In the genomic region with DNA sequence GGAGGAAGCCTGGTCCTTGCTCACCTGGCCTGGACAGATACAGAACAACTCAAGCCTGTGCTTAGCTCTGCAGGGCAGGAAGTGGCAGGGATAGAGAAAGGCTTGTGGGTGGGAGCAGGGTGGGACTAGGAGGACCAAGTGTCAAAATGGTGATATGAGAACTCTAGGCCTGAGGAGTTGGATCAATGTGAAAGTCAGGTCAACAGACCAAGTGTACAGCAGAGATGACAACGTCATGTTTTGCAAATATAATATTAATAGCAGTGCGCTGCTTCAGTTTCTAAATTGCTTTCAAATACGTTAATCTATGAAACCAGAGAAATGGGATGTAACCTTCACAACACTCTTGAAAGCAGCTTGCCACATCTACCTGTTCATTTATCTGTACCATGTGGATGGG, we compare ENCODE assay signal across 11 cellular contexts.
DNase-seq lines count a peak whose midpoint lies in the region; ATAC-seq and TF ChIP-seq lines count a peak whose summit lies in the region.
"Had no signal": no experiment of that assay in that cellular context is flagged by ENCODE, and none has a peak within 500 bp of the region (broad histone marks: within the 10 kb centered on the region; RNA-seq: fewer than 3 reads in every experiment).

No MANE protein-coding gene starts in this region.

- H3K79me2 ChIP-seq in hepatocyte, result no peaks in the 10 kb centered on the region

- H3K9me2 ChIP-seq in hepatocyte (replicated peaks; ENCODE audit: insufficient read depth), result no peaks in the 10 kb centered on the region

- H3K27ac ChIP-seq in hepatocyte, result peak overlapping the region; percentile 18

- no peaks in the 10 kb centered on the region for H3K4me1 ChIP-seq in hepatocyte (ENCODE audit: insufficient read depth)

- no peak overlapping the region for H3K4me2 ChIP-seq in hepatocyte

- H4K20me1 ChIP-seq in hepatocyte (ENCODE audit: insufficient read depth, poor library complexity, severe bottlenecking), result no peaks in the 10 kb centered on the region

- H2AFZ ChIP-seq in hepatocyte, result no peak overlapping the region

- no peaks in the 10 kb centered on the region for H3K9me3 ChIP-seq in hepatocyte (ENCODE audit: low read depth)

- no peaks in the 10 kb centered on the region for H3K27me3 ChIP-seq in hepatocyte

- ATAC-seq in GM18517 (IDR thresholded peaks at IDR 0.05; ENCODE audit: unreplicated experiment) (peak; percentile 77), GM21390 (IDR thresholded peaks at IDR 0.05; ENCODE audit: unreplicated experiment) (peak; percentile 83), HG03139 (IDR thresholded peaks at IDR 0.05; ENCODE audit: unreplicated experiment) (peak; percentile 49), HG02981 (IDR thresholded peaks at IDR 0.05; ENCODE audit: unreplicated experiment) (no peak)
- ATAC-seq: activated CD4-positive, alpha-beta T cell treated with anti-CD3 and anti-CD28 coated beads for 36 hours had no signal

- DNase-seq in hepatocyte (ENCODE audit: low spot score), result no peak
- DNase-seq in NCI-H1694 (lab: John Stamatoyannopoulos, UW), result no peak
- no peak for DNase-seq in stimulated activated CD4-positive, alpha-beta T cell treated with anti-CD3 and anti-CD28 coated beads, Interleukin-4, amount 100 ng/mL, for 1 hour
- DNase-seq in cerebellum (ENCODE audit: low spot score), result no peak
- DNase-seq: activated CD4-positive, alpha-beta T cell treated with anti-CD3 and anti-CD28 coated beads for 36 hours; anterior cingulate cortex; stimulated activated CD4-positive, alpha-beta T cell treated with anti-CD3 and anti-CD28 coated beads, Interleukin-15, amount 100 ng/mL, for 24 hours had no signal

- WGBS in hepatocyte (ENCODE audit: low lambda C conversion rate, missing lambda C conversion rate), result 81% methylated on average over 3 of the region's 3 CpGs

- H3K4me3 ChIP-seq in hepatocyte, result no peak overlapping the region

- TF ChIP-seq CTCF in hepatocyte (IDR thresholded peaks at IDR 0.05; ENCODE audit: poor library complexity), result no peak

- H3K36me3 ChIP-seq in hepatocyte (replicated peaks; ENCODE audit: insufficient read depth, low read depth), result no peaks in the 10 kb centered on the region
